8 cellular contexts compared by ENCODE assay signal in genomic region chr6:33424855-33425667, GRCh38. TPM values are rescaled to one million over a fixed set of nuclear protein-coding genes. Genes with fewer than 3 reads are reported as not detected.
DNase-seq lines count a peak whose midpoint lies in the region; ATAC-seq and TF ChIP-seq lines count a peak whose summit lies in the region.

No MANE protein-coding gene starts in this region.

- H3K36me3 Mint-ChIP-seq in CD8-positive, alpha-beta memory T cell: peaks cover 0 to 13% (median 0%) of the 10 kb centered on the region in 3 donors

- no peak for TF ChIP-seq EP300 in ovary (IDR thresholded peaks at IDR 0.05)

- WGBS in ovary, 3 donors: 5 to 7% (median 6%) methylated on average over 12 of the region's 12 CpGs

- peak overlapping the region; percentile 88 for H3K27ac ChIP-seq in CD8-positive, alpha-beta memory T cell (ENCODE audit: low read depth, low read length)
- H3K27ac ChIP-seq in Panc1 (ENCODE audit: low read length) (peak overlapping the region; percentile 81), ovary (peak overlapping the region; percentile 80 to 96)

- H3K9me3 Mint-ChIP-seq in CD8-positive, alpha-beta memory T cell: no peaks in the 10 kb centered on the region

- BruUV-seq in Panc1 (replicated peaks; lab: Mats Ljungman, UMichigan): TSS peak; percentile 97

- in situ Hi-C loops in Panc1 (cut with HindIII; ENCODE audit: low pct_unique_long_range_greater_than_20kb, low sequenced_read_pairs): no loop called here

- CTCF ChIA-PET in CD8-positive, alpha-beta memory T cell (lab: Charles Lee): interaction anchor here (0.9 to 3.5 kb wide), 9 partner anchors 13 to 177 kb away, joined by 3 to 14 read pairs (median 4); partner anchors contain the start of genes B3GALT4, RGL2 and ZBTB22
- CTCF ChIA-PET in Panc1 (lab: Charles Lee): interaction anchor here (1.3 to 1.5 kb wide), 2 partner anchors 13 to 107 kb away, joined by 3 to 7 read pairs; partner anchors contain the start of gene ZBTB22

- no peaks in the 10 kb centered on the region for H3K9me3 ChIP-seq in CD8-positive, alpha-beta memory T cell (ENCODE audit: low read length)
- H3K9me3 ChIP-seq in Panc1 (ENCODE audit: control insufficient read depth, insufficient read depth, low read depth, low read length): no peaks in the 10 kb centered on the region
- no peaks in the 10 kb centered on the region for H3K9me3 ChIP-seq in ovary

- POLR2A ChIA-PET in CD8-positive, alpha-beta memory T cell (lab: Charles Lee): interaction anchor here (1.4 to 3.0 kb wide), 3 partner anchors 14 to 136 kb away, joined by 3 to 13 read pairs (median 4); partner anchors contain the start of genes PFDN6, PHF1, WDR46 and ZBTB22
- POLR2A ChIA-PET in Panc1 (lab: Charles Lee): interaction anchor here (0.5 to 0.6 kb wide), 3 partner anchors 15 to 144 kb away, joined by 4 to 11 read pairs (median 7); no protein-coding TSS in a partner anchor

- H3K4me1 ChIP-seq in CD8-positive, alpha-beta memory T cell (ENCODE audit: insufficient read depth, low read length): peaks cover 40% of the 10 kb centered on the region
- H3K4me1 ChIP-seq in Panc1 (ENCODE audit: control insufficient read depth, insufficient read depth, low read length): peaks cover 20% of the 10 kb centered on the region
- peaks cover 24% of the 10 kb centered on the region for H3K4me1 ChIP-seq in ovary (ENCODE audit: insufficient read depth)

- H3K4me1 Mint-ChIP-seq in CD8-positive, alpha-beta memory T cell: peaks cover 59 to 64% (median 63%) of the 10 kb centered on the region in 3 donors

- peak overlapping the region; percentile 84 to 93 (median 91) for H3K4me3 Mint-ChIP-seq in CD8-positive, alpha-beta memory T cell

- TF ChIP-seq CTCF in Panc1 (IDR thresholded peaks at IDR 0.05) (no peak), ovary (IDR thresholded peaks at IDR 0.05) (no peak)

- TF ChIP-seq POLR2A in erythroblast (IDR thresholded peaks at IDR 0.05; ENCODE audit: low read length) (peak; percentile 62), ovary (IDR thresholded peaks at IDR 0.05) (peak; percentile 32)

- intact Hi-C loops in Panc1 (cut with micrococcal nuclease; ENCODE audit: unreplicated experiment): no loop called here
- intact Hi-C loops in ovary (cut with DNase I): loop anchor here in 1 of 4 donors (10.0 kb wide), 1 partner anchor 110 kb away; the partner anchor contains the start of genes TAPBP and ZBTB22

- DNase-seq in CD8-positive, alpha-beta memory T cell: no peak
- DNase-seq in Panc1 (ENCODE audit: low read depth, low spot score) (no peak), erythroblast (lab: John Stamatoyannopoulos, UW) (peak; percentile 68 to 69), ovary (peak; percentile 62 to 76 (median 74)), mucosa of gallbladder (ENCODE audit: low spot score) (no peak), NK-92 (lab: John Stamatoyannopoulos, UW; ENCODE audit: unreplicated experiment) (no peak)

- no peaks in the 10 kb centered on the region for H3K36me3 ChIP-seq in CD8-positive, alpha-beta memory T cell (ENCODE audit: insufficient read depth, low read length)
- H3K36me3 ChIP-seq in Panc1 (ENCODE audit: control insufficient read depth, insufficient read depth, low read length) (no peaks in the 10 kb centered on the region), ovary (no peaks in the 10 kb centered on the region)

- ATAC-seq in Panc1: no peak
- no peak for ATAC-seq in GM18511 (IDR thresholded peaks at IDR 0.05; ENCODE audit: unreplicated experiment)
- no peak for ATAC-seq in GM18519 (IDR thresholded peaks at IDR 0.05; ENCODE audit: low FRiP score, unreplicated experiment)

- peak overlapping the region; percentile 97 to 100 (median 99) for H3K27ac Mint-ChIP-seq in CD8-positive, alpha-beta memory T cell

- H3K4me3 ChIP-seq in CD8-positive, alpha-beta memory T cell (ENCODE audit: low read length): peak overlapping the region; percentile 69
- peak overlapping the region; percentile 46 to 91 for H3K4me3 ChIP-seq in Panc1 (ENCODE audit: low read depth in 2 of 2, low read length in 2 of 2)
- peak overlapping the region; percentile 59 for H3K4me3 ChIP-seq in ovary

- H3K27me3 ChIP-seq in CD8-positive, alpha-beta memory T cell (ENCODE audit: insufficient read depth, low read length, poor library complexity, severe bottlenecking): no peaks in the 10 kb centered on the region
- no peaks in the 10 kb centered on the region for H3K27me3 ChIP-seq in Panc1 (ENCODE audit: control insufficient read depth, insufficient read depth, low read length)
- no peaks in the 10 kb centered on the region for H3K27me3 ChIP-seq in ovary

- H3K27me3 Mint-ChIP-seq in CD8-positive, alpha-beta memory T cell: peaks cover 0 to 11% of the 10 kb centered on the region in 2 donors

RNA-seq across cellular contexts. Expression of gene SYNGAP1, which starts 5.2 kb away (rescaled TPM):
- total RNA-seq in CD8-positive, alpha-beta memory T cell: 10 to 100 TPM; 22.6 to 24.9 TPM
- 1.0 TPM for polyA plus RNA-seq in CD8-positive, alpha-beta memory T cell
- total RNA-seq in Panc1 (2021; ENCODE audit: unreplicated experiment) (29.0 TPM), ovary (10 to 100 TPM; 17.5 to 60.0 (median 43.1) TPM), mucosa of gallbladder (31.0 TPM)
- polyA plus RNA-seq in Panc1 (2012; ENCODE audit: insufficient read length): 34.5 TPM
- 10 to 100 TPM; 14.6 to 29.8 TPM for polyA plus RNA-seq in ovary

RNA-seq across cellular contexts. Expression of gene CUTA, which starts 7.2 kb away (rescaled TPM):
- total RNA-seq in CD8-positive, alpha-beta memory T cell: 100 to 1,000 TPM; 149 to 164 TPM
- polyA plus RNA-seq in CD8-positive, alpha-beta memory T cell: 451 TPM
- 338 TPM for total RNA-seq in Panc1 (2021; ENCODE audit: unreplicated experiment)
- polyA plus RNA-seq in Panc1 (2012; ENCODE audit: insufficient read length): 397 TPM
- total RNA-seq in ovary: 100 to 1,000 TPM; 125 to 238 (median 177) TPM
- 100 to 1,000 TPM; 173 to 250 TPM for polyA plus RNA-seq in ovary
- total RNA-seq in mucosa of gallbladder: 238 TPM

RNA-seq across cellular contexts. Expression of gene PHF1, which starts 14.2 kb away (rescaled TPM):
- 10 to 100 TPM; 38.5 to 43.3 TPM for total RNA-seq in CD8-positive, alpha-beta memory T cell
- polyA plus RNA-seq in CD8-positive, alpha-beta memory T cell: 76.5 TPM
- total RNA-seq in Panc1 (2021; ENCODE audit: unreplicated experiment): 51.6 TPM
- polyA plus RNA-seq in Panc1 (2012; ENCODE audit: insufficient read length): 50.3 TPM
- 100 to 1,000 TPM in 5 of 7 donors, 10 to 100 TPM in 2; 94.3 to 182 (median 123) TPM for total RNA-seq in ovary
- polyA plus RNA-seq in ovary: 100 to 1,000 TPM in 1 of 2 donors, 10 to 100 TPM in 1; 80.7 to 179 TPM
- 82.3 TPM for total RNA-seq in mucosa of gallbladder

RNA-seq across cellular contexts. Expression of gene ZBTB9, which starts 29.3 kb away (rescaled TPM):
- total RNA-seq in CD8-positive, alpha-beta memory T cell: 10 to 100 TPM; 16.4 to 16.5 TPM
- 9.1 TPM for polyA plus RNA-seq in CD8-positive, alpha-beta memory T cell
- 17.6 TPM for total RNA-seq in Panc1 (2021; ENCODE audit: unreplicated experiment)
- polyA plus RNA-seq in Panc1 (2012; ENCODE audit: insufficient read length): 17.9 TPM
- 10 to 100 TPM in 3 of 7 donors, 1 to 10 TPM in 4; 2.4 to 13.5 (median 8.8) TPM for total RNA-seq in ovary
- polyA plus RNA-seq in ovary: 10 to 100 TPM in 1 of 2 donors, 1 to 10 TPM in 1; 5.5 to 10.8 TPM
- 8.0 TPM for total RNA-seq in mucosa of gallbladder

RNA-seq across cellular contexts. Expression of gene KIFC1, which starts 33.4 kb away (rescaled TPM):
- total RNA-seq in CD8-positive, alpha-beta memory T cell: 10 to 100 TPM; 51.6 to 52.7 TPM
- 0.39 TPM for polyA plus RNA-seq in CD8-positive, alpha-beta memory T cell
- total RNA-seq in Panc1 (2021; ENCODE audit: unreplicated experiment): 81.8 TPM
- polyA plus RNA-seq in Panc1 (2012; ENCODE audit: insufficient read length): 42.1 TPM
- total RNA-seq in ovary: 1 to 10 TPM in 6 of 7 donors, under 1 TPM in 1; 0.60 to 3.9 (median 2.2) TPM
- polyA plus RNA-seq in ovary: 1 to 10 TPM; 1.7 to 2.3 TPM
- total RNA-seq in mucosa of gallbladder: 2.1 TPM

Comparison
In these comparisons a context has a peak if more than half of its experiments do, and no peak if none do; other contexts are left out.
1. DNase-seq: peak in erythroblast (2 of 2) and ovary (5 of 5); none in CD8-positive, alpha-beta memory T cell (0 of 5), Panc1 (single experiment), mucosa of gallbladder (single experiment) and NK-92 (single experiment).
2. Peak in every context shown above with its lines, with median percentiles within 50 percentile points of each other: H3K27ac ChIP-seq and H3K4me3 ChIP-seq.